ENCODE assay signal across 1 cellular context in genomic region chr5:142981886-142982820, GRCh38.
TF ChIP-seq lines count a peak whose summit lies in the region.

No MANE protein-coding gene starts in this region.

TF ChIP-seq in HepG2, 621 proteins besides CTCF, POLR2A, EP300 and RAD21 (continued from another document and continues in another):
- TF ChIP-seq PATZ1 (CRISPR knock-in tag; IDR thresholded peaks at IDR 0.05) (peak; percentile 3; the same call in 1 of the 2 replicates), FLYWCH1 (CRISPR knock-in tag; IDR thresholded peaks at IDR 0.05) (no peak), ZNF652 (CRISPR knock-in tag; IDR thresholded peaks at IDR 0.05; ENCODE audit: borderline replicate concordance, low read depth) (no peak), NONO (IDR thresholded peaks at IDR 0.05) (no peak), NONO (CRISPR knock-in tag; conservative IDR thresholded peaks at IDR 0.05) (peak; percentile 70; the same call in 1 of the 2 replicates), ZNF281 (CRISPR knock-in tag; IDR thresholded peaks at IDR 0.05; ENCODE audit: borderline replicate concordance) (peak; percentile 99), TFDP1 (CRISPR knock-in tag; IDR thresholded peaks at IDR 0.05; ENCODE audit: borderline replicate concordance) (peak; percentile 57; the same call in 1 of the 2 replicates), ZNF136 (CRISPR knock-in tag; IDR thresholded peaks at IDR 0.05; ENCODE audit: low read depth) (peak; percentile 85; the same call in 1 of the 2 replicates), TEF (CRISPR knock-in tag; IDR thresholded peaks at IDR 0.05) (peak; percentile 94), TERF1 (CRISPR knock-in tag; IDR thresholded peaks at IDR 0.05) (no peak), MED1 (CRISPR knock-in tag; IDR thresholded peaks at IDR 0.05) (peak; percentile 89), PAX8 (CRISPR knock-in tag; IDR thresholded peaks at IDR 0.05; ENCODE audit: borderline replicate concordance) (no peak), KMT2A (CRISPR knock-in tag; IDR thresholded peaks at IDR 0.05) (peak; percentile 55; the same call in 1 of the 2 replicates), SYNCRIP (IDR thresholded peaks at IDR 0.05; ENCODE audit: insufficient read depth, low read depth, low read length) (no peak), STAT6 (CRISPR knock-in tag; IDR thresholded peaks at IDR 0.05; ENCODE audit: borderline replicate concordance) (peak; percentile 55; the same call in 1 of the 2 replicates), MAFF (IDR thresholded peaks at IDR 0.05; ENCODE audit: low read depth, low read length) (peak; percentile 25; the same call in 1 of the 2 replicates), POGZ (CRISPR knock-in tag; IDR thresholded peaks at IDR 0.05) (peak; percentile 90), ZNF788 (CRISPR knock-in tag; IDR thresholded peaks at IDR 0.05; ENCODE audit: borderline replicate concordance) (peak; percentile 87; the same call in 1 of the 2 replicates), SUZ12 (IDR thresholded peaks at IDR 0.05; ENCODE audit: low read depth, low read length) (no peak), ZMYM2 (CRISPR knock-in tag; IDR thresholded peaks at IDR 0.05) (peak; percentile 79), RFX1 (IDR thresholded peaks at IDR 0.05) (no peak), ELF1 (CRISPR knock-in tag; IDR thresholded peaks at IDR 0.05) (peak; percentile 50; the same call in 1 of the 2 replicates), MIXL1 (CRISPR knock-in tag; IDR thresholded peaks at IDR 0.05) (peak; percentile 75), CREM (IDR thresholded peaks at IDR 0.05) (peak; percentile 70), CREM (CRISPR knock-in tag; IDR thresholded peaks at IDR 0.05) (no peak), IRF9 (CRISPR knock-in tag; IDR thresholded peaks at IDR 0.05; ENCODE audit: borderline replicate concordance) (no peak), TOE1 (CRISPR knock-in tag; IDR thresholded peaks at IDR 0.05) (no peak), TCF7L2 (IDR thresholded peaks at IDR 0.05; ENCODE audit: low read depth, low read length) (no peak), DPF2 (CRISPR knock-in tag; IDR thresholded peaks at IDR 0.05; ENCODE audit: borderline replicate concordance, low read depth) (peak; percentile 88; the same call in 1 of the 2 replicates), ZMYM3 (CRISPR knock-in tag; IDR thresholded peaks at IDR 0.05) (peak; percentile 81; the same call in 1 of the 2 replicates), SMARCE1 (IDR thresholded peaks at IDR 0.05; ENCODE audit: borderline replicate concordance) (no peak), ZNF44 (CRISPR knock-in tag; IDR thresholded peaks at IDR 0.05) (peak; percentile 22; the same call in 1 of the 2 replicates), ZNF362 (CRISPR knock-in tag; IDR thresholded peaks at IDR 0.05; ENCODE audit: borderline replicate concordance) (peak; percentile 39; the same call in 1 of the 2 replicates), SRSF9 (IDR thresholded peaks at IDR 0.05; ENCODE audit: borderline replicate concordance, insufficient read depth, low read depth, low read length, poor library complexity, severe bottlenecking) (no peak), BCL6 (CRISPR knock-in tag; IDR thresholded peaks at IDR 0.05) (peak; percentile 91), POGK (CRISPR knock-in tag; conservative IDR thresholded peaks at IDR 0.05) (peak; percentile 88), ZNF205 (CRISPR knock-in tag; IDR thresholded peaks at IDR 0.05) (peak; percentile 69; the same call in 1 of the 2 replicates), KDM2A (CRISPR knock-in tag; IDR thresholded peaks at IDR 0.05; ENCODE audit: borderline replicate concordance, low read depth) (peak; percentile 42; the same call in 1 of the 2 replicates), ZNF234 (CRISPR knock-in tag; conservative IDR thresholded peaks at IDR 0.05) (no peak), IRF1 (CRISPR knock-in tag; IDR thresholded peaks at IDR 0.05; ENCODE audit: low read depth) (no peak), ZNF556 (CRISPR knock-in tag; IDR thresholded peaks at IDR 0.05; ENCODE audit: borderline replicate concordance) (peak; percentile 90; the same call in 1 of the 2 replicates), KDM5B (CRISPR knock-in tag; IDR thresholded peaks at IDR 0.05; ENCODE audit: borderline replicate concordance) (no peak; the same call in 1 of the 2 replicates), PBX2 (CRISPR knock-in tag; IDR thresholded peaks at IDR 0.05) (no peak), ESRRA (CRISPR knock-in tag; IDR thresholded peaks at IDR 0.05; ENCODE audit: low read depth) (peak; percentile 73; the same call in 1 of the 2 replicates), RAD51 (IDR thresholded peaks at IDR 0.05; ENCODE audit: borderline replicate concordance) (no peak), REXO4 (CRISPR knock-in tag; IDR thresholded peaks at IDR 0.05; ENCODE audit: borderline replicate concordance) (no peak)
